Comparison of ENCODE assay signal across 8 cellular contexts in the genomic region with DNA sequence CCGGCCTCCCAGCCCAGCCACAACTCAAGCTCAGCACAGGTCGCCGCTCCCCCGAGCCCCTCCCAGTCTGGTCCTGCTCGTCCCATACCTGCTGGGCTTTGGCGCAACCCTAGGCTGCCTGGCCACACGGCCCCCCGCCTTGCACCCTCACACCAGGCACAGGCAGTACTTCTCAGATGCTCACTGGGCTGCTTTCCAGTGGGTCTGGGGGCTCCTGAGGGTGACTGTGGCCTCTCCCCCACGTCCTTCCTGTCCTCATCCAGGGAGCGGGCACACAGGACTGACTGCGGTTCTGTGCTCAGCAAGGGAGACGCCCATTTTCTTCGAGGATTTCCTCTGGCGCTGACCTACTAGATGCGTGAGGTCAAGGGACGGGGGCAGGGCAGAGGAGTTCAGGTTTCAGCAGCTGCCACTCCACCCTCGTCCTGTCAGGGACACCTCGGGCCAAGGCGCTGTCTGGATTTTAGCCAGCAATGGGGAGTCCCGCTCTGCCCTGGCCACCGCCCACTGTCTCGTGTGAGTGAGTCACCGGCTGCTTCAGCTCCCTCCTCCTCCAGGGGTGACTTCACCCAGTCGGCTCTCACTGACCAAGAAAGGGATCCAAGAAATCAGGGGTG.
DNase-seq lines count a peak whose midpoint lies in the region; ATAC-seq, FAIRE-seq and TF ChIP-seq lines count a peak whose summit lies in the region.

No MANE protein-coding gene starts in this region.

- TF ChIP-seq EP300 in Ishikawa (IDR thresholded peaks at IDR 0.05; ENCODE audit: borderline replicate concordance) (peak; percentile 76), HepG2 (IDR thresholded peaks at IDR 0.05; ENCODE audit: low read depth in 2 of 2, low read length in 2 of 2) (no peak), HepG2 (CRISPR knock-in tag; IDR thresholded peaks at IDR 0.05; ENCODE audit: borderline replicate concordance) (no peak)

- no peak overlapping the region for H3K4me3 Mint-ChIP-seq in CD8-positive, alpha-beta T cell
- H3K4me3 Mint-ChIP-seq in activated CD4-positive, alpha-beta T cell treated with anti-CD3 and anti-CD28 coated beads for 36 hours = no peak overlapping the region

- no peak for TF ChIP-seq POLR2A in HepG2 (IDR thresholded peaks at IDR 0.05; ENCODE audit: insufficient read depth in 1 of 2, low read depth in 2 of 2, low read length in 2 of 2)

- H3K36me3 ChIP-seq in CD8-positive, alpha-beta T cell (ENCODE audit: insufficient read depth, low read length) = no peaks in the 10 kb centered on the region
- no peaks in the 10 kb centered on the region for H3K36me3 ChIP-seq in HepG2 (replicated peaks in 1 of 2; ENCODE audit: control insufficient read depth in 1 of 2, insufficient read depth in 2 of 2, low read length in 2 of 2)

- peaks cover 5% of the 10 kb centered on the region for H3K4me1 Mint-ChIP-seq in CD8-positive, alpha-beta T cell (ENCODE audit: low read depth)
- H3K4me1 Mint-ChIP-seq in activated CD4-positive, alpha-beta T cell treated with anti-CD3 and anti-CD28 coated beads for 36 hours = peaks cover 7% of the 10 kb centered on the region

- no peak for FAIRE-seq in HepG2 (lab: Jason Lieb, UNC)

- H3K9ac ChIP-seq in HepG2 (ENCODE audit: insufficient read depth, low read depth, low read length) = no peak overlapping the region

- TF ChIP-seq RAD21 in Ishikawa (IDR thresholded peaks at IDR 0.05; ENCODE audit: low read depth) (peak; percentile 29; the same call in 1 of the 2 replicates), HepG2 (CRISPR knock-in tag; IDR thresholded peaks at IDR 0.05) (no peak)

- no peak overlapping the region for H3K4me3 ChIP-seq in CD8-positive, alpha-beta T cell (ENCODE audit: low read depth, low read length)
- peak overlapping the region in 1 of 3 experiments; percentile 30; a peak in 2 of 6 replicates for H3K4me3 ChIP-seq in HepG2 (replicated peaks in 1 of 3; ENCODE audit: insufficient read depth in 1 of 3, low read depth in 2 of 3, low read length in 3 of 3)

- DNase-seq in CD8-positive, alpha-beta T cell = peak; percentile 12 to 67 (median 60)
- DNase-seq in activated CD4-positive, alpha-beta T cell treated with anti-CD3 and anti-CD28 coated beads for 36 hours = peak; percentile 84
- peak; percentile 91 for DNase-seq in dedifferentiated amniotic fluid mesenchymal stem cell (ENCODE audit: extremely low spot score)
- peak; percentile 80 for DNase-seq in HepG2 (ENCODE audit: low spot score)
- DNase-seq in stimulated activated CD4-positive, alpha-beta T cell treated with anti-CD3 and anti-CD28 coated beads, Interleukin-4, amount 100 ng/mL, for 1 hour = peak; percentile 64
- no peak for DNase-seq in cerebellar nuclear complex (lab: John Stamatoyannopoulos, UW)

- CTCF ChIA-PET in CD8-positive, alpha-beta T cell (lab: Charles Lee) = no interaction called here
- CTCF ChIA-PET in activated CD4-positive, alpha-beta T cell treated with anti-CD3 and anti-CD28 coated beads for 36 hours (lab: Charles Lee) = no interaction called here
- CTCF ChIA-PET in HepG2 (lab: Yijun Ruan, JAX; ENCODE audit: low intra/inter-chr PET ratio, low total read pairs) = no interaction called here

- H3K4me1 ChIP-seq in CD8-positive, alpha-beta T cell (ENCODE audit: insufficient read depth, low read length) = no peaks in the 10 kb centered on the region
- H3K4me1 ChIP-seq in HepG2 (ENCODE audit: insufficient read depth, low read length) = peaks cover 77% of the 10 kb centered on the region

- H3K36me3 Mint-ChIP-seq in CD8-positive, alpha-beta T cell = no peaks in the 10 kb centered on the region
- H3K36me3 Mint-ChIP-seq in activated CD4-positive, alpha-beta T cell treated with anti-CD3 and anti-CD28 coated beads for 36 hours (ENCODE audit: low read depth) = no peaks in the 10 kb centered on the region

- no peaks in the 10 kb centered on the region for H3K9me3 Mint-ChIP-seq in CD8-positive, alpha-beta T cell
- H3K9me3 Mint-ChIP-seq in activated CD4-positive, alpha-beta T cell treated with anti-CD3 and anti-CD28 coated beads for 36 hours (ENCODE audit: low read depth) = no peaks in the 10 kb centered on the region

- WGBS in HepG2 (ENCODE audit: low lambda C conversion rate) = 62% methylated on average over 15 of the region's 24 CpGs

- H3K4me2 ChIP-seq in HepG2 (ENCODE audit: low read depth, low read length) = peak overlapping the region; percentile 58

- H3K27me3 Mint-ChIP-seq in CD8-positive, alpha-beta T cell (ENCODE audit: low read depth) = no peaks in the 10 kb centered on the region
- H3K27me3 Mint-ChIP-seq in activated CD4-positive, alpha-beta T cell treated with anti-CD3 and anti-CD28 coated beads for 36 hours = no peaks in the 10 kb centered on the region

- no peaks in the 10 kb centered on the region for H4K20me1 ChIP-seq in HepG2 (ENCODE audit: insufficient read depth, low read length)

- no TSS peak for BruUV-seq in HepG2 (replicated peaks; lab: Mats Ljungman, UMichigan)

- no peaks in the 10 kb centered on the region for H3K9me3 ChIP-seq in CD8-positive, alpha-beta T cell (ENCODE audit: low read length)
- no peaks in the 10 kb centered on the region for H3K9me3 ChIP-seq in HepG2 (ENCODE audit: low read length)

- ATAC-seq in CD8-positive, alpha-beta T cell = peak; percentile 67
- ATAC-seq in GM21515 (IDR thresholded peaks at IDR 0.05; ENCODE audit: unreplicated experiment) (peak; percentile 50), HepG2 (peak; percentile 59)
- peak; percentile 94 for ATAC-seq in activated CD4-positive, alpha-beta T cell treated with anti-CD3 and anti-CD28 coated beads for 36 hours

- no peaks in the 10 kb centered on the region for H3K79me2 ChIP-seq in HepG2 (ENCODE audit: insufficient read depth, low read length)

- intact Hi-C loops in CD8-positive, alpha-beta T cell (cut with DNase I, micrococcal nuclease) = no loop called here
- intact Hi-C loops in activated CD4-positive, alpha-beta T cell treated with anti-CD3 and anti-CD28 coated beads for 36 hours (cut with DNase I, micrococcal nuclease) = no loop called here
- intact Hi-C loops in HepG2 (cut with micrococcal nuclease; ENCODE audit: unreplicated experiment) = no loop called here

- H3K27ac ChIP-seq in CD8-positive, alpha-beta T cell (ENCODE audit: low read depth, low read length) = no peak overlapping the region
- H3K27ac ChIP-seq in HepG2 (ENCODE audit: extremely low read length, insufficient read depth, low read length) = no peak overlapping the region

- no peak overlapping the region for H3K27ac Mint-ChIP-seq in CD8-positive, alpha-beta T cell
- no peak overlapping the region for H3K27ac Mint-ChIP-seq in activated CD4-positive, alpha-beta T cell treated with anti-CD3 and anti-CD28 coated beads for 36 hours

- no peaks in the 10 kb centered on the region for H3K27me3 ChIP-seq in CD8-positive, alpha-beta T cell (ENCODE audit: insufficient read depth, low read length)
- H3K27me3 ChIP-seq in HepG2 (ENCODE audit: control insufficient read depth in 1 of 2, insufficient read depth in 2 of 2, low read length in 2 of 2) = no peaks in the 10 kb centered on the region; a peak in 3 of 5 replicates

- POLR2A ChIA-PET in CD8-positive, alpha-beta T cell (lab: Charles Lee) = no interaction called here
- POLR2A ChIA-PET in activated CD4-positive, alpha-beta T cell treated with anti-CD3 and anti-CD28 coated beads for 36 hours (lab: Charles Lee) = no interaction called here
- POLR2A ChIA-PET in HepG2 (lab: Yijun Ruan, JAX) = interaction anchor here (1.1 kb wide), 1 partner anchor 17 kb away, joined by 4 read pairs; no protein-coding TSS in a partner anchor

- in situ Hi-C loops in HepG2 (cut with HindIII; ENCODE audit: extremely low pct_ligation_motif_present, low pct_unique_long_range_greater_than_20kb) = no loop called here

- TF ChIP-seq CTCF in CD8-positive, alpha-beta T cell (IDR thresholded peaks at IDR 0.05) = no peak
- no peak for TF ChIP-seq CTCF in HepG2 (CRISPR knock-in tag; IDR thresholded peaks at IDR 0.05)

- no peak overlapping the region for H2AFZ ChIP-seq in HepG2 (ENCODE audit: low read length)

TF ChIP-seq in Ishikawa, 13 proteins besides CTCF, POLR2A, EP300 and RAD21 (continues in another document):
- TF ChIP-seq YY1 (IDR thresholded peaks at IDR 0.05; ENCODE audit: low read depth) (0 out of 2 replicates have a peak, but pooled peaks have one; percentile 40), TCF12 (IDR thresholded peaks at IDR 0.05; ENCODE audit: low read depth) (peak; percentile 89), FOXM1 (IDR thresholded peaks at IDR 0.05; ENCODE audit: borderline replicate concordance, low read depth) (no peak), NFIC (IDR thresholded peaks at IDR 0.05) (peak; percentile 88), ZBTB7A (IDR thresholded peaks at IDR 0.05; ENCODE audit: low read depth) (peak; percentile 71), EGR1 (IDR thresholded peaks at IDR 0.05) (no peak; the same call in 1 of the 2 replicates), TEAD4 (IDR thresholded peaks at IDR 0.05) (peak; percentile 40; the same call in 1 of the 2 replicates), CREB1 (IDR thresholded peaks at IDR 0.05; ENCODE audit: low read depth) (no peak)
- TF ChIP-seq, protein P1, sequence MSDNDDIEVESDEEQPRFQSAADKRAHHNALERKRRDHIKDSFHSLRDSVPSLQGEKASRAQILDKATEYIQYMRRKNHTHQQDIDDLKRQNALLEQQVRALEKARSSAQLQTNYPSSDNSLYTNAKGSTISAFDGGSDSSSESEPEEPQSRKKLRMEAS (IDR thresholded peaks at IDR 0.05) = peak; percentile 76

TF ChIP-seq in HepG2, 621 proteins besides CTCF, POLR2A, EP300 and RAD21 (continues in another document):
- TF ChIP-seq, protein P2, sequence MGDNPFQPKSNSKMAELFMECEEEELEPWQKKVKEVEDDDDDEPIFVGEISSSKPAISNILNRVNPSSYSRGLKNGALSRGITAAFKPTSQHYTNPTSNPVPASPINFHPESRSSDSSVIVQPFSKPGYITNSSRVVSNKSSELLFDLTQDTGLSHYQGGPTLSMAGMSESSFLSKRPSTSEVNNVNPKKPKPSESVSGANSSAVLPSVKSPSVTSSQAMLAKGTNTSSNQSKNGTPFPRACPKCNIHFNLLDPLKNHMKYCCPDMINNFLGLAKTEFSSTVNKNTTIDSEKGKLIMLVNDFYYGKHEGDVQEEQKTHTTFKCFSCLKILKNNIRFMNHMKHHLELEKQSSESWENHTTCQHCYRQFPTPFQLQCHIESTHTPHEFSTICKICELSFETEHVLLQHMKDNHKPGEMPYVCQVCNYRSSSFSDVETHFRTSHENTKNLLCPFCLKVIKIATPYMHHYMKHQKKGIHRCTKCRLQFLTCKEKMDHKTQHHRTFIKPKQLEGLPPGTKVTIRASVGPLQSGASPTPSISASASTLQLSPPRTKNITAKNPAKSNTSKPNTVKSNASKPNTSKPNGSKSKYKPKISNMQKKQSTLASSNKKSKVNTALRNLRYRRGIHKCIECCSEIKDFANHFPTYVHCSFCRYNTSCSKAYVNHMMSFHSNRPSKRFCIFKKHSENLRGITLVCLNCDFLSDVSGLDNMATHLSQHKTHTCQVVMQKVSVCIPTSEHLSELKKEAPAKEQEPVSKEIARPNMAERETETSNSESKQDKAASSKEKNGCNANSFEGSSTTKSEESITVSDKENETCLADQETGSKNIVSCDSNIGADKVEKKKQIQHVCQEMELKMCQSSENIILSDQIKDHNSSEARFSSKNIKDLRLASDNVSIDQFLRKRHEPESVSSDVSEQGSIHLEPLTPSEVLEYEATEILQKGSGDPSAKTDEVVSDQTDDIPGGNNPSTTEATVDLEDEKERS (CRISPR knock-in tag; IDR thresholded peaks at IDR 0.05) = no peak
- TF ChIP-seq ZFX (CRISPR knock-in tag; IDR thresholded peaks at IDR 0.05; ENCODE audit: low read depth) (peak; percentile 34; the same call in 1 of the 2 replicates), BRCA1 (CRISPR knock-in tag; IDR thresholded peaks at IDR 0.05) (no peak)

Comparison
In these comparisons a context has a peak if more than half of its experiments do, and no peak if none do; other contexts are left out.
1. DNase-seq: peak in CD8-positive, alpha-beta T cell (7 of 7), activated CD4-positive, alpha-beta T cell treated with anti-CD3 and anti-CD28 coated beads for 36 hours (single experiment), dedifferentiated amniotic fluid mesenchymal stem cell (single experiment), HepG2 (single experiment) and stimulated activated CD4-positive, alpha-beta T cell treated with anti-CD3 and anti-CD28 coated beads, Interleukin-4, amount 100 ng/mL, for 1 hour (single experiment); none in cerebellar nuclear complex (0 of 2).
2. Peak in every context shown above with its lines, with median percentiles within 50 percentile points of each other: ATAC-seq.